Comparison of ENCODE assay signal across 8 cellular contexts in the genomic region with DNA sequence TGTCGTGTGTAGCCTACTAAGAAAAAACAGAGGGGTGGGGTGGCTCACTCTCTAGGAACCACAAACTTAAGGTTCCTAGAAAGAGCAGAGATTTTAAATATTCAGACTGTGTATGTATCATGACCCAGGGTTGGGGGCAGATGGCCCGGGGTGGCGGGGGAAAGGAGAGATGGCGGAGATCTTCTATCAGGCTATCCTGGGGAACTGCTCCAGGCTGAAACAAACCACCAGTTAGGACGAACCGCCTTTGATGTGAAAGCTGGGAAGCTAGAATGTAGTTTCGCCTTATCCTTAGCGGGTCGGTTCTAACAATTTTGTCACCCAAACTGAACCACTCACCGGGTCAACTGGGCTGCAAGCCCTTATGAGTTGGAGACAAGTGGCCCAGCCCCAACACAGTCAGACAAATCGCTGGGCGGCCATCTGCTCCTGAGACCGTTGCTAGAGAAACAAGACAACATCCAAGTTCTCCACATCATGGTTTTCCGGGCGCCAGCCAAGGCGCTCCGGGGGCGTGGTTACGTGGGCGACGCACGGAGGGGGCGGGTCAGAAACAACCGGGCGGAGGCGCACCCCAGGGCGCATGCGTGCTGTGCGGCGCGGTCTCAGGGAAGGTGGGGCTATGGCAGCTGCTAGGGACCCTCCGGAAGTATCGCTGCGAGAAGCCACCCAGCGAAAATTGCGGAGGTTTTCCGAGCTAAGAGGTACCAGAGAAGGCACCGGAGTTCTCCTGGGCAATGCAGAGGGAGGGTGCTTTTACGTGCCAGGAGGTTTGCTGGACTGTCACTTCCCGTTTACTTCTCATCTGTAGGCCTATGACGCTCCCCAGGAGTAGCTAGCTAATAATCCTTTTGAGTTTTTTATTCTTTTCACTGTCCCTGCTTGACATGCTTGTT. TPM values are rescaled to one million over a fixed set of nuclear protein-coding genes. Genes with fewer than 3 reads are reported as not detected.
DNase-seq lines count a peak whose midpoint lies in the region; ATAC-seq and TF ChIP-seq lines count a peak whose summit lies in the region.

Gene FPGT, plus strand, starts transcription at position 586 of the 896 bp plus-strand sequence. Its CDS starts 37 bp downstream, at position 623.
A gene with protein sequence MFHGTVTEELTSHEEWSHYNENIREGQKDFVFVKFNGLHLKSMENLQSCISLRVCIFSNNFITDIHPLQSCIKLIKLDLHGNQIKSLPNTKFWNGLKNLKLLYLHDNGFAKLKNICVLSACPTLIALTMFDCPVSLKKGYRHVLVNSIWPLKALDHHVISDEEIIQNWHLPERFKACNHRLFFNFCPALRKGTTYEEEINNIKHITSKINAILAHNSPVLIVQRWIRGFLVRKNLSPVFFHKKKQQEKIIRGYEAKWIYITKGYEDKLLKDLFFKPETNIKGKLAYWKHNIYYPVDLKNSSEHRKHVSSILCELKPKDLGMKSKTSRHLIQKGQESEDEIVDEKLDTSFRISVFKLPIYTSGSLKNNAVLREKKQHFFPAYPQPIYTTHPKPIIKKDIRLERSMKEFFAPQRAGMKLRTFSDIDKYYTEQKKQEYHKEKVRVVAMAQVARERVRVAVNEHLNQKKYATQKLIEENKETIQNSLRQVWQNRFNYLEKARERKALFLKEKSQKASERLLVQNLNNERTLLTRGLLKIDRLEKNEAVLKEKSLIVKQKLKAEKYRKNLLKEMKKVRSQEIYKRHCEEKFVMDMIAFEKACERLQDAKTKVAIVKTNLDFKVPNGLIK (minus strand): TSS at position 520 of the 896 bp plus-strand sequence. CDS start 14,492 bp downstream, outside the sequence.

- TF ChIP-seq CTCF in right lobe of liver (IDR thresholded peaks at IDR 0.05) = no peak

- peak within 1 kb of the TSS; percentile 93 to 95 for H3K9ac ChIP-seq in duodenal mucosa (ENCODE audit: low read depth in 1 of 2, low read length in 2 of 2)

- peak within 1 kb of the TSS; percentile 91 to 98 (median 96) for H3K27ac Mint-ChIP-seq in CD4-positive, alpha-beta memory T cell
- peak within 1 kb of the TSS; percentile 72 for H3K27ac Mint-ChIP-seq in activated CD4-positive, alpha-beta memory T cell treated with anti-CD3 and anti-CD28 coated beads, Interleukin-2, amount 10 ng/mL, durations not matched to agents 7 days and 5 days

- no peaks in the 10 kb centered on the region for H3K9me3 Mint-ChIP-seq in CD4-positive, alpha-beta memory T cell
- no peaks in the 10 kb centered on the region for H3K9me3 Mint-ChIP-seq in activated CD4-positive, alpha-beta memory T cell treated with anti-CD3 and anti-CD28 coated beads, Interleukin-2, amount 10 ng/mL, durations not matched to agents 7 days and 5 days

- no peaks in the 10 kb centered on the region for H3K36me3 ChIP-seq in CD4-positive, alpha-beta memory T cell (ENCODE audit: insufficient read depth, low read length)
- H3K36me3 ChIP-seq in duodenal mucosa (ENCODE audit: control insufficient read depth in 1 of 2, insufficient read depth in 2 of 2, low read length in 2 of 2) = peaks cover 0 to 4% of the 10 kb centered on the region in 2 donors
- peaks cover 0 to 6% (median 0%) of the 10 kb centered on the region in 4 donors for H3K36me3 ChIP-seq in right lobe of liver

- 5% methylated on average over 12 of the region's 41 CpGs for WGBS in right lobe of liver (ENCODE audit: insufficient coverage, low coverage, low lambda C conversion rate, missing lambda C conversion rate)

- no peaks in the 10 kb centered on the region for H3K9me3 ChIP-seq in CD4-positive, alpha-beta memory T cell (ENCODE audit: control insufficient read depth in 1 of 2, low read length in 2 of 2)
- no peaks in the 10 kb centered on the region for H3K9me3 ChIP-seq in duodenal mucosa (ENCODE audit: control insufficient read depth in 1 of 2, low read length in 2 of 2)
- H3K9me3 ChIP-seq in right lobe of liver = no peaks in the 10 kb centered on the region

- no peaks in the 10 kb centered on the region for H3K27me3 ChIP-seq in CD4-positive, alpha-beta memory T cell (ENCODE audit: insufficient read depth, low read length)
- H3K27me3 ChIP-seq in duodenal mucosa (ENCODE audit: control insufficient read depth in 1 of 2, insufficient read depth in 2 of 2, low read length in 2 of 2) (no peaks in the 10 kb centered on the region), right lobe of liver (no peaks in the 10 kb centered on the region)

- H3K4me3 ChIP-seq in CD4-positive, alpha-beta memory T cell (ENCODE audit: low read length in 2 of 2) = peak within 1 kb of the TSS; percentile 79 to 92
- peak within 1 kb of the TSS; percentile 98 to 99 for H3K4me3 ChIP-seq in duodenal mucosa (ENCODE audit: low read depth in 1 of 2, low read length in 2 of 2)
- H3K4me3 ChIP-seq in right lobe of liver = peak within 1 kb of the TSS; percentile 52 to 76 (median 66)

- POLR2A ChIA-PET in CD4-positive, alpha-beta memory T cell (lab: Charles Lee; ENCODE audit: partially characterized antibody) = interaction anchor here (1.1 to 2.6 kb wide), 2 partner anchors 20 to 535 kb away, joined by 3 to 15 read pairs; partner anchors contain the start of genes CRYZ and TYW3
- POLR2A ChIA-PET in activated CD4-positive, alpha-beta memory T cell treated with anti-CD3 and anti-CD28 coated beads, Interleukin-2, amount 10 ng/mL, durations not matched to agents 7 days and 5 days (lab: Charles Lee) = interaction anchor here (1.1 to 2.1 kb wide), 2 partner anchors 32 to 535 kb away, joined by 3 to 11 read pairs; partner anchors contain the start of genes CRYZ and TYW3

- H3K27ac ChIP-seq in CD4-positive, alpha-beta memory T cell (ENCODE audit: low read depth, low read length) = peak within 1 kb of the TSS; percentile 62
- peak within 1 kb of the TSS; percentile 73 for H3K27ac ChIP-seq in duodenal mucosa (ENCODE audit: low read depth, low read length)
- peak within 1 kb of the TSS; percentile 72 to 82 (median 77) for H3K27ac ChIP-seq in right lobe of liver

- intact Hi-C loops in CD4-positive, alpha-beta memory T cell (cut with micrococcal nuclease) = loop anchor here (1.0 to 5.0 kb wide), 3 partner anchors 12 to 1589 kb away; partner anchors contain the start of genes CRYZ, RABGGTB and TYW3
- intact Hi-C loops in right lobe of liver (cut with DNase I) = no loop called here

- TF ChIP-seq POLR2A in right lobe of liver (IDR thresholded peaks at IDR 0.05) = peak; percentile 71

- DNase-seq in CD4-positive, alpha-beta memory T cell = peak; percentile 93 to 97 (median 97)
- DNase-seq in HK-2 (ENCODE audit: unreplicated experiment) = peak; percentile 98
- DNase-seq in NCI-H82 treated with DMSO at 0.1 percent for 48 hours (lab: John Stamatoyannopoulos, UW; ENCODE audit: unreplicated experiment) = peak; percentile 88
- peak; percentile 96 for DNase-seq in activated CD4-positive, alpha-beta memory T cell treated with anti-CD3 and anti-CD28 coated beads, Interleukin-2, amount 10 ng/mL, durations not matched to agents 7 days and 5 days
- DNase-seq in right lobe of liver = peak; percentile 96 to 97 (median 96)
- DNase-seq in stimulated activated CD4-positive, alpha-beta T cell treated with anti-CD3 and anti-CD28 coated beads, Interleukin-4, amount 100 ng/mL, for 24 hours = peak; percentile 95

- no peaks in the 10 kb centered on the region for H3K27me3 Mint-ChIP-seq in CD4-positive, alpha-beta memory T cell
- no peaks in the 10 kb centered on the region for H3K27me3 Mint-ChIP-seq in activated CD4-positive, alpha-beta memory T cell treated with anti-CD3 and anti-CD28 coated beads, Interleukin-2, amount 10 ng/mL, durations not matched to agents 7 days and 5 days

- H3K36me3 Mint-ChIP-seq in CD4-positive, alpha-beta memory T cell = peaks cover 13 to 19% of the 10 kb centered on the region in 2 donors
- H3K36me3 Mint-ChIP-seq in activated CD4-positive, alpha-beta memory T cell treated with anti-CD3 and anti-CD28 coated beads, Interleukin-2, amount 10 ng/mL, durations not matched to agents 7 days and 5 days (ENCODE audit: low read depth) = peaks cover 9% of the 10 kb centered on the region

- CTCF ChIA-PET in CD4-positive, alpha-beta memory T cell (lab: Charles Lee; ENCODE audit: partially characterized antibody) = interaction anchor here (1.2 kb wide), 1 partner anchor 536 kb away, joined by 4 read pairs; the partner anchor contains the start of gene TYW3
- CTCF ChIA-PET in activated CD4-positive, alpha-beta memory T cell treated with anti-CD3 and anti-CD28 coated beads, Interleukin-2, amount 10 ng/mL, durations not matched to agents 7 days and 5 days (lab: Charles Lee) = interaction anchor here (1.6 kb wide), 1 partner anchor 535 kb away, joined by 6 read pairs; the partner anchor contains the start of genes CRYZ and TYW3

- peak within 1 kb of the TSS; percentile 91 to 96 (median 94) for H3K4me3 Mint-ChIP-seq in CD4-positive, alpha-beta memory T cell
- H3K4me3 Mint-ChIP-seq in activated CD4-positive, alpha-beta memory T cell treated with anti-CD3 and anti-CD28 coated beads, Interleukin-2, amount 10 ng/mL, durations not matched to agents 7 days and 5 days = peak within 1 kb of the TSS; percentile 74

- peaks cover 10 to 24% (median 17%) of the 10 kb centered on the region in 4 donors for H3K4me1 Mint-ChIP-seq in CD4-positive, alpha-beta memory T cell
- H3K4me1 Mint-ChIP-seq in activated CD4-positive, alpha-beta memory T cell treated with anti-CD3 and anti-CD28 coated beads, Interleukin-2, amount 10 ng/mL, durations not matched to agents 7 days and 5 days = peaks cover 15% of the 10 kb centered on the region

- peaks cover 22% of the 10 kb centered on the region for H3K4me1 ChIP-seq in CD4-positive, alpha-beta memory T cell (ENCODE audit: insufficient read depth, low read length)
- H3K4me1 ChIP-seq in duodenal mucosa (ENCODE audit: control insufficient read depth in 1 of 2, insufficient read depth in 2 of 2, low read length in 2 of 2) = peaks cover 4 to 14% of the 10 kb centered on the region in 2 donors
- peaks cover 0 to 10% (median 0%) of the 10 kb centered on the region in 4 donors for H3K4me1 ChIP-seq in right lobe of liver

- ATAC-seq in GM19455 (IDR thresholded peaks at IDR 0.05; ENCODE audit: unreplicated experiment) (peak; percentile 94), right lobe of liver (peak; percentile 100)

RNA-seq across cellular contexts. Expression of gene FPGT, which starts in this region (rescaled TPM):
- 10 to 100 TPM; 13.1 to 14.8 TPM for total RNA-seq in CD4-positive, alpha-beta memory T cell
- 1 to 10 TPM; 4.9 to 6.4 TPM for polyA plus RNA-seq in CD4-positive, alpha-beta memory T cell
- total RNA-seq in activated CD4-positive, alpha-beta memory T cell treated with anti-CD3 and anti-CD28 coated beads, Interleukin-2, amount 10 ng/mL, durations not matched to agents 7 days and 5 days = 10 to 100 TPM in 1 of 2 experiments, 1 to 10 TPM in 1; 9.1 to 11.0 TPM
- 10 to 100 TPM in 3 of 6 experiments, 1 to 10 TPM in 3; 6.9 to 12.5 (median 9.0) TPM for total RNA-seq in right lobe of liver

RNA-seq across cellular contexts. Expression of the second gene that starts in this region (rescaled TPM):
- total RNA-seq in CD4-positive, alpha-beta memory T cell = 1 to 10 TPM; 2.2 TPM
- polyA plus RNA-seq in CD4-positive, alpha-beta memory T cell = 1 to 10 TPM; 3.2 to 3.3 TPM
- total RNA-seq in activated CD4-positive, alpha-beta memory T cell treated with anti-CD3 and anti-CD28 coated beads, Interleukin-2, amount 10 ng/mL, durations not matched to agents 7 days and 5 days = under 1 TPM; 0.63 to 0.90 TPM
- 1 to 10 TPM in 1 of 6 experiments, under 1 TPM in 4, not detected in 1; 0.33 to 2.3 (median 0.68) TPM for total RNA-seq in right lobe of liver

Comparison
In these comparisons a context has a peak if more than half of its experiments do, and no peak if none do; other contexts are left out.
1. Peak in every context shown above with its lines: DNase-seq, ATAC-seq, H3K4me3 ChIP-seq and H3K27ac ChIP-seq.